In the genomic region with DNA sequence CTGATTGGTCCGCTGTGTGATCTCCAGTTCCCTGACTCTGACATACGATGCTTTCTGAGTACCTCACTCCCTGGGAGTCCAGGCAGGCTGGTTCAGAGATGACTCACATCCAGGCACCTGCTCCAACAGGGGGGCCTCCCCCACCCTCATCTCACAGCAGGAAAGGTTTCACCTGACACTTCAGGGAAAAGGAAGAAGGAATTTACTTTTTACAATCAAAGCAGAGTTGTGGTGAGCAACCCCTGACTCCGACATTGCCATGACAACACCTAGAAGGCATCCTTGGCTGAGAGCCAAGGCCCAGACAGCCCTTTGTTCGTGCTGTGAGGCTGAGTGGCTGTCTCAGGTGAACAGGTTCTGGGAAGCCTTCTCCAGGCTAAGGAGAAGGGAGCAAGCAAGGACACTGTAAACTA, we compare ENCODE assay signal across 1 cellular context.
A peak's percentile ranks its signal among the peaks of the same experiment; 100 is the strongest.
TF ChIP-seq lines count a peak whose summit lies in the region.

No MANE protein-coding gene starts in this region.

TF ChIP-seq in H1, 55 proteins besides CTCF, POLR2A, EP300 and RAD21:
- peak; percentile 88 for TF ChIP-seq JUND (IDR thresholded peaks at IDR 0.05; ENCODE audit: low read length)
- no peak for TF ChIP-seq ZNF274 (IDR thresholded peaks at IDR 0.05; ENCODE audit: borderline replicate concordance, extremely low read depth, low read length)
- no peak for TF ChIP-seq BRCA1 (IDR thresholded peaks at IDR 0.05; ENCODE audit: low read depth, low read length)
- TF ChIP-seq POU5F1 (IDR thresholded peaks at IDR 0.05; ENCODE audit: low read depth, low read length) = no peak
- TF ChIP-seq GABPA (IDR thresholded peaks at IDR 0.05; ENCODE audit: borderline replicate concordance, insufficient read depth, low read length) = no peak
- no peak for TF ChIP-seq MAFK (IDR thresholded peaks at IDR 0.05; ENCODE audit: low read depth, low read length)
- no peak for TF ChIP-seq HDAC6 (IDR thresholded peaks at IDR 0.05; ENCODE audit: low read depth, low read length)
- no peak for TF ChIP-seq SIX5 (IDR thresholded peaks at IDR 0.05; ENCODE audit: low read depth, low read length)
- no peak for TF ChIP-seq SIRT6 (IDR thresholded peaks at IDR 0.05; ENCODE audit: low read length)
- no peak for TF ChIP-seq CREB1 (IDR thresholded peaks at IDR 0.05)
- TF ChIP-seq SIN3A (conservative IDR thresholded peaks at IDR 0.05 in 1 of 2, IDR thresholded peaks at IDR 0.05 in 1 of 2; ENCODE audit: low read depth in 1 of 2, low read length in 2 of 2) = 0 out of 4 replicates have a peak, but pooled peaks of 1 of the 2 experiments have one; percentile 46
- no peak for TF ChIP-seq SRF (IDR thresholded peaks at IDR 0.05; ENCODE audit: low read depth, low read length)
- 0 out of 2 replicates have a peak, but pooled peaks have one; percentile 64 for TF ChIP-seq TCF12 (IDR thresholded peaks at IDR 0.05; ENCODE audit: low read depth, low read length)
- no peak for TF ChIP-seq CBX8 (IDR thresholded peaks at IDR 0.05; ENCODE audit: borderline replicate concordance, low read depth, low read length)
- TF ChIP-seq TAF7 (optimal IDR thresholded peaks at IDR 0.05; ENCODE audit: borderline replicate concordance, low read depth, low read length) = no peak
- TF ChIP-seq RFX5 (IDR thresholded peaks at IDR 0.05; ENCODE audit: borderline replicate concordance, low read depth, low read length) = no peak
- 0 out of 2 replicates have a peak, but pooled peaks have one; percentile 39 for TF ChIP-seq JUN (IDR thresholded peaks at IDR 0.05; ENCODE audit: low read depth, low read length)
- TF ChIP-seq SP4 (IDR thresholded peaks at IDR 0.05; ENCODE audit: low read length) = no peak
- TF ChIP-seq, protein P1, sequence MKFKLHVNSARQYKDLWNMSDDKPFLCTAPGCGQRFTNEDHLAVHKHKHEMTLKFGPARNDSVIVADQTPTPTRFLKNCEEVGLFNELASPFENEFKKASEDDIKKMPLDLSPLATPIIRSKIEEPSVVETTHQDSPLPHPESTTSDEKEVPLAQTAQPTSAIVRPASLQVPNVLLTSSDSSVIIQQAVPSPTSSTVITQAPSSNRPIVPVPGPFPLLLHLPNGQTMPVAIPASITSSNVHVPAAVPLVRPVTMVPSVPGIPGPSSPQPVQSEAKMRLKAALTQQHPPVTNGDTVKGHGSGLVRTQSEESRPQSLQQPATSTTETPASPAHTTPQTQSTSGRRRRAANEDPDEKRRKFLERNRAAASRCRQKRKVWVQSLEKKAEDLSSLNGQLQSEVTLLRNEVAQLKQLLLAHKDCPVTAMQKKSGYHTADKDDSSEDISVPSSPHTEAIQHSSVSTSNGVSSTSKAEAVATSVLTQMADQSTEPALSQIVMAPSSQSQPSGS (IDR thresholded peaks at IDR 0.05; ENCODE audit: low read length) = no peak
